ENCODE assay signal across 14 cellular contexts in genomic region chr13:66489586-66489985, GRCh38.
DNase-seq lines count a peak whose midpoint lies in the region; ATAC-seq and TF ChIP-seq lines count a peak whose summit lies in the region.
"Had no signal": no experiment of that assay in that cellular context is flagged by ENCODE, and none has a peak within 500 bp of the region (broad histone marks: within the 10 kb centered on the region; RNA-seq: fewer than 3 reads in every experiment).

No MANE protein-coding gene starts in this region.

- no peaks in the 10 kb centered on the region for H3K27me3 ChIP-seq in SU-DHL-6 (ENCODE audit: low read length)
- H3K27me3 ChIP-seq in osteoblast (ENCODE audit: insufficient read depth, low read length): no peaks in the 10 kb centered on the region
- H3K27me3 ChIP-seq in body of pancreas: no peaks in the 10 kb centered on the region

- 73 to 79% methylated on average over 2 of the region's 2 CpGs for WGBS in body of pancreas, 2 donors

- TF ChIP-seq POLR2A in body of pancreas (IDR thresholded peaks at IDR 0.05): no peak

- TF ChIP-seq CTCF in SU-DHL-6 (IDR thresholded peaks at IDR 0.05; ENCODE audit: insufficient read depth, low read length, poor library complexity, severe bottlenecking): no peak
- TF ChIP-seq CTCF in osteoblast (IDR thresholded peaks at IDR 0.05; ENCODE audit: extremely low read depth, low read depth, low read length): no peak
- TF ChIP-seq CTCF in body of pancreas (IDR thresholded peaks at IDR 0.05): no peak

- H4K20me1 ChIP-seq in SU-DHL-6 (ENCODE audit: low read depth, low read length) (no peaks in the 10 kb centered on the region), osteoblast (ENCODE audit: insufficient read depth, low read length) (no peaks in the 10 kb centered on the region)

- H3K9me2 ChIP-seq in SU-DHL-6 (replicated peaks; ENCODE audit: insufficient read depth, low read length): no peaks in the 10 kb centered on the region

- H2AFZ ChIP-seq in SU-DHL-6 (ENCODE audit: low read depth, low read length, severe bottlenecking) (peak overlapping the region; percentile 10), osteoblast (ENCODE audit: low read length) (peak overlapping the region; percentile 2)

- H3K4me1 ChIP-seq in osteoblast (ENCODE audit: insufficient read depth, low read length) (no peaks in the 10 kb centered on the region), body of pancreas (no peaks in the 10 kb centered on the region)

- H3K4me3 ChIP-seq in SU-DHL-6 (ENCODE audit: insufficient read depth, low read length, poor library complexity, severe bottlenecking) (no peak overlapping the region), osteoblast (ENCODE audit: insufficient read depth, low read length) (no peak overlapping the region), body of pancreas (no peak overlapping the region)
- H3K4me3 ChIP-seq: GM23338 had no signal

- H3K36me3 ChIP-seq in SU-DHL-6 (ENCODE audit: low read length) (0 out of 2 replicates have a peak, but pooled peaks cover 3% of the 10 kb centered on the region), osteoblast (ENCODE audit: insufficient read depth, low read length) (no peaks in the 10 kb centered on the region), body of pancreas (replicated peaks in 1 of 2; ENCODE audit: insufficient read depth in 1 of 2, low read depth in 2 of 2) (no peaks in the 10 kb centered on the region)

- H3K27ac ChIP-seq in SU-DHL-6 (ENCODE audit: low read depth, low read length): no peak overlapping the region
- H3K27ac ChIP-seq in osteoblast (ENCODE audit: low read depth, low read length): no peak overlapping the region
- H3K27ac ChIP-seq in body of pancreas: no peak overlapping the region
- H3K27ac ChIP-seq: 22Rv1 had no signal

- no peaks in the 10 kb centered on the region for H3K79me2 ChIP-seq in SU-DHL-6 (ENCODE audit: insufficient read depth, low read length)
- no peaks in the 10 kb centered on the region for H3K79me2 ChIP-seq in osteoblast (ENCODE audit: insufficient read depth, low read length)

- H3F3A ChIP-seq in SU-DHL-6 (ENCODE audit: insufficient read depth): no peaks in the 10 kb centered on the region; the same call in 1 of the 2 replicates

- DNase-seq in EH (ENCODE audit: low read depth) (peak; percentile 25), LHCN-M2 (ENCODE audit: low read depth) (peak; percentile 12), osteoblast (ENCODE audit: insufficient read length, low spot score, missing footprints) (no peak), body of pancreas (no peak)
- DNase-seq: CD8-positive, alpha-beta T cell; COR-L47; DMS153; DND-41; H7 had no signal

- H3K9me3 ChIP-seq in SU-DHL-6 (ENCODE audit: insufficient read depth, low read length) (0 out of 2 replicates have a peak, but pooled peaks cover 6% of the 10 kb centered on the region), osteoblast (ENCODE audit: low read depth, low read length) (no peaks in the 10 kb centered on the region), body of pancreas (no peaks in the 10 kb centered on the region)

- no peak overlapping the region for H3K4me2 ChIP-seq in SU-DHL-6 (ENCODE audit: low read depth, low read length, poor library complexity, severe bottlenecking)
- H3K4me2 ChIP-seq in osteoblast (ENCODE audit: insufficient read depth, low read length): no peak overlapping the region
- H3K4me2 ChIP-seq: GM23338 had no signal

- no peak overlapping the region for H3K9ac ChIP-seq in SU-DHL-6 (ENCODE audit: low read length)

- ATAC-seq in body of pancreas (no peak), HG03135 (IDR thresholded peaks at IDR 0.05; ENCODE audit: unreplicated experiment) (no peak), HG02642 (IDR thresholded peaks at IDR 0.05; ENCODE audit: poor library complexity, unreplicated experiment) (no peak)
- ATAC-seq: CD8-positive, alpha-beta T cell; GM23338 had no signal

- intact Hi-C loops in body of pancreas (cut with DNase I): no loop called here

Comparison
In these comparisons a context has a peak if more than half of its experiments do, and no peak if none do; other contexts are left out.
1. DNase-seq: peak in EH (single experiment) and LHCN-M2 (single experiment); none in osteoblast (single experiment) and body of pancreas (0 of 4).